5 cellular contexts compared by ENCODE assay signal in the genomic region with DNA sequence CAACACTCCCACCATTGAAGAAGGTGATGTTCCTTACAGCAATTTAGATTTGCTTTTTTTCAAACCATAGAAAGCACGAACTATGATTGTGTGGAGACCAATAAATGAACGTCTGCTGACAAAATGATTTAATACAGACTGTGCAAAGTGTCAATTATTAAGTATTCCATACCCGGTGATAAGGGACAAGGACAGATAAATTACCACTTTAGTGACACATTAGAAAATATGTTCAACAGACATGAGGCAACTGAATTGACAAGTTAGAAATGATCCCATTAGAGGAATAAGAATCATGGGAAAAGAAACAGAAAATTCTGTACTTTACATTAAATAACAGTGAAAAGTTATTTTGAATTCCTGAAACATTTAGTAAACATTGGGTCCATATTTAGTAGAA.
"Had no signal": no experiment of that assay in that cellular context is flagged by ENCODE, and none has a peak within 500 bp of the region (broad histone marks: within the 10 kb centered on the region; RNA-seq: fewer than 3 reads in every experiment).

No MANE protein-coding gene starts in this region.

- H3K4me3 ChIP-seq: K562 had no signal

- H3K4me3 Mint-ChIP-seq: IgD-negative memory B cell had no signal

- H3K27me3 Mint-ChIP-seq: IgD-negative memory B cell had no signal

- H3K27ac Mint-ChIP-seq: IgD-negative memory B cell had no signal

- DNase-seq: IMR-90 had no signal

- ATAC-seq: HepG2, K562 had no signal

- H3K27ac ChIP-seq: HL-60 had no signal

- H3K36me3 Mint-ChIP-seq: IgD-negative memory B cell had no signal

- H3K4me1 Mint-ChIP-seq: IgD-negative memory B cell had no signal
